ENCODE assay signal across 13 cellular contexts in genomic region chr10:35041502-35041879, GRCh38. TPM values are rescaled to one million over a fixed set of nuclear protein-coding genes. Genes with fewer than 3 reads are reported as not detected.
DNase-seq lines count a peak whose midpoint lies in the region; ATAC-seq, FAIRE-seq and TF ChIP-seq lines count a peak whose summit lies in the region.
"Had no signal": no experiment of that assay in that cellular context is flagged by ENCODE, and none has a peak within 500 bp of the region (broad histone marks: within the 10 kb centered on the region; RNA-seq: fewer than 3 reads in every experiment).

No MANE protein-coding gene starts in this region.

- H3K9me3 ChIP-seq in A549 (no peaks in the 10 kb centered on the region), HEK293 (ENCODE audit: control insufficient read depth, insufficient read depth, low read depth, low read length) (no peaks in the 10 kb centered on the region), adrenal gland (replicated peaks in 1 of 3) (no peaks in the 10 kb centered on the region), keratinocyte (ENCODE audit: control insufficient read depth, low read depth, low read length) (no peaks in the 10 kb centered on the region), vagina (no peaks in the 10 kb centered on the region)
- H3K9me3 ChIP-seq: pancreas had no signal

- no peaks in the 10 kb centered on the region for H3K27me3 ChIP-seq in adrenal gland
- H3K27me3 ChIP-seq in keratinocyte (ENCODE audit: control insufficient read depth, extremely low read depth, insufficient read depth, low read length) = no peaks in the 10 kb centered on the region
- H3K27me3 ChIP-seq in vagina = no peaks in the 10 kb centered on the region
- H3K27me3 ChIP-seq: pancreas had no signal

- dilution Hi-C loops in keratinocyte (cut with MboI; ENCODE audit: extremely low pct_ligation_motif_present, low sequenced_read_pairs) = no loop called here

- H3K4me1 ChIP-seq in A549 = peaks cover 43% of the 10 kb centered on the region
- H3K4me1 ChIP-seq in HEK293 (ENCODE audit: control insufficient read depth, insufficient read depth, low read length) = no peaks in the 10 kb centered on the region
- peaks cover 0 to 6% of the 10 kb centered on the region in 2 donors for H3K4me1 ChIP-seq in adrenal gland (replicated peaks in 1 of 2)
- peaks cover 15% of the 10 kb centered on the region for H3K4me1 ChIP-seq in keratinocyte (ENCODE audit: control insufficient read depth, extremely low read depth, insufficient read depth, low read length)
- no peaks in the 10 kb centered on the region for H3K4me1 ChIP-seq in vagina

- no peak overlapping the region for H2AFZ ChIP-seq in keratinocyte (ENCODE audit: control insufficient read depth, low read length)

- H3K27ac ChIP-seq in A549 (peak overlapping the region in 1 of 2 experiments; percentile 72; a peak in 3 of 6 replicates), HEK293 (ENCODE audit: extremely low read depth, low read depth, low read length) (no peak overlapping the region), adrenal gland (peak overlapping the region in 3 of 5 donors; percentile 4 to 50 (median 18)), keratinocyte (ENCODE audit: control insufficient read depth, insufficient read depth, low read length) (no peak overlapping the region), vagina (no peak overlapping the region)
- H3K27ac ChIP-seq: pancreas had no signal

- no peaks in the 10 kb centered on the region for H4K20me1 ChIP-seq in keratinocyte (ENCODE audit: control insufficient read depth, extremely low read depth, insufficient read depth, low read length)

- CTCF ChIA-PET in A549 (lab: Yijun Ruan, JAX) = interaction anchor here (3.1 kb wide), 1 partner anchor 14 kb away, joined by 23 read pairs; no protein-coding TSS in a partner anchor
- CTCF ChIA-PET in HEK293 (lab: Yijun Ruan, JAX) = interaction anchor here (0.7 to 1.1 kb wide), 2 partner anchors 15 to 367 kb away, joined by 3 read pairs; no protein-coding TSS in a partner anchor

- H3K4me2 ChIP-seq in A549 (peak overlapping the region; percentile 4; the same call in 1 of the 3 replicates), keratinocyte (ENCODE audit: control insufficient read depth, extremely low read depth, insufficient read depth, low read depth, low read length) (no peak overlapping the region)

- TF ChIP-seq EP300 in A549 (IDR thresholded peaks at IDR 0.05) = no peak

- ATAC-seq in A549 = peak in 1 of 2 experiments; percentile 33; a peak in 2 of 6 replicates
- ATAC-seq: activated T-cell treated with anti-CD3 and anti-CD28 coated beads, Interleukin-2, amount 50 U/mL, for 72 hours; pancreas had no signal

- H3K79me2 ChIP-seq in keratinocyte (ENCODE audit: control insufficient read depth, insufficient read depth, low read length) = no peaks in the 10 kb centered on the region

- no peak overlapping the region for H3K4me3 ChIP-seq in A549
- no peak overlapping the region for H3K4me3 ChIP-seq in HEK293 (ENCODE audit: low read depth, low read length)
- no peak overlapping the region for H3K4me3 ChIP-seq in adrenal gland
- H3K4me3 ChIP-seq in keratinocyte (ENCODE audit: control insufficient read depth in 2 of 3, extremely low read depth in 1 of 3, insufficient read depth in 2 of 3, low read depth in 1 of 3, low read length in 3 of 3) = no peak overlapping the region
- no peak overlapping the region for H3K4me3 ChIP-seq in vagina
- H3K4me3 ChIP-seq: pancreas had no signal

- TF ChIP-seq POLR2A in A549 (IDR thresholded peaks at IDR 0.05; ENCODE audit: low read length) (no peak), adrenal gland (IDR thresholded peaks at IDR 0.05) (no peak), vagina (IDR thresholded peaks at IDR 0.05) (no peak)

- H3K9ac ChIP-seq in keratinocyte (ENCODE audit: control insufficient read depth, extremely low read depth, insufficient read depth, low read length) = no peak overlapping the region

- H3K9me1 ChIP-seq in keratinocyte (ENCODE audit: control insufficient read depth, extremely low read depth, insufficient read depth, low read length) = no peaks in the 10 kb centered on the region

- no peak for FAIRE-seq in A549 (lab: Jason Lieb, UNC)
- FAIRE-seq in keratinocyte (lab: Jason Lieb, UNC) = peak; percentile 9
- FAIRE-seq: pancreas had no signal

- POLR2A ChIA-PET in A549 (lab: Yijun Ruan, JAX) = no interaction called here
- POLR2A ChIA-PET in HEK293 (lab: Yijun Ruan, JAX) = no interaction called here

- TF ChIP-seq CTCF in A549 (IDR thresholded peaks at IDR 0.05) (no peak), HEK293 (tag by site-specific recombination; IDR thresholded peaks at IDR 0.05) (no peak), adrenal gland (IDR thresholded peaks at IDR 0.05) (no peak), keratinocyte (optimal IDR thresholded peaks at IDR 0.05 in 1 of 3, IDR thresholded peaks at IDR 0.05 in 1 of 3, conservative IDR thresholded peaks at IDR 0.05 in 1 of 3; ENCODE audit: extremely low read depth in 1 of 3, insufficient read depth in 2 of 3, low read length in 3 of 3) (no peak), vagina (IDR thresholded peaks at IDR 0.05) (no peak)

- TF ChIP-seq RAD21 in A549 (conservative IDR thresholded peaks at IDR 0.05 in 1 of 2, IDR thresholded peaks at IDR 0.05 in 1 of 2) = no peak

- H3K36me3 ChIP-seq in HEK293 (ENCODE audit: control insufficient read depth in 2 of 2, insufficient read depth in 1 of 2, low read length in 2 of 2) (peaks cover 22 to 39% of the 10 kb centered on the region in 2 experiments), adrenal gland (replicated peaks in 1 of 2) (peaks cover 0 to 21% of the 10 kb centered on the region in 2 donors), keratinocyte (ENCODE audit: control insufficient read depth in 2 of 2, extremely low read depth in 1 of 2, insufficient read depth in 2 of 2, low read length in 2 of 2) (peaks cover 4 to 9% of the 10 kb centered on the region in 2 experiments), vagina (peaks cover 0 to 14% of the 10 kb centered on the region in 2 donors)

- DNase-seq in A549 (ENCODE audit: low read depth in 1 of 2, low spot score in 1 of 2) (no peak), adrenal gland (peak in 4 of 7 donors; percentile 8 to 29 (median 22)), keratinocyte (ENCODE audit: low read depth, low spot score) (no peak), NCI-H1092 (lab: John Stamatoyannopoulos, UW) (no peak), vagina (ENCODE audit: extremely low spot score in 2 of 2) (no peak), HPDE6-E6E7 (ENCODE audit: extremely low spot score) (no peak), HuH-7 (ENCODE audit: low spot score) (no peak)
- DNase-seq: activated T-cell treated with anti-CD3 and anti-CD28 coated beads, Interleukin-2, amount 50 U/mL, for 72 hours; amygdala; DMS 273 treated with DMSO at 0.1 percent for 48 hours; NCI-H510A; pancreas had no signal

- 83% methylated on average over 9 of the region's 9 CpGs for WGBS in A549 (ENCODE audit: missing lambda C conversion rate)
- WGBS in adrenal gland, 4 donors = 69 to 73% (median 73%) methylated on average over 9 of the region's 9 CpGs

- intact Hi-C loops in adrenal gland (cut with DNase I) = no loop called here
- intact Hi-C loops in vagina (cut with DNase I) = no loop called here

TF ChIP-seq in A549, 52 proteins besides CTCF, POLR2A, EP300 and RAD21:
- peak; percentile 28 to 64; a peak in 3 of 4 replicates for TF ChIP-seq CEBPB (IDR thresholded peaks at IDR 0.05)
- no peak for TF ChIP-seq RNF2 (IDR thresholded peaks at IDR 0.05; ENCODE audit: borderline replicate concordance, low read depth)

TF ChIP-seq in HEK293, 187 proteins besides CTCF, POLR2A, EP300 and RAD21 (continues in another document):
- TF ChIP-seq ZFHX2 (tag by site-specific recombination; conservative IDR thresholded peaks at IDR 0.05) (no peak), ZNF274 (IDR thresholded peaks at IDR 0.05; ENCODE audit: low read length) (no peak), ZNF274 (tag by site-specific recombination; IDR thresholded peaks at IDR 0.05; ENCODE audit: borderline replicate concordance) (no peak), ZNF596 (tag by site-specific recombination; IDR thresholded peaks at IDR 0.05) (no peak), ZNF175 (tag by site-specific recombination; IDR thresholded peaks at IDR 0.05) (no peak), ZNF121 (tag by site-specific recombination; IDR thresholded peaks at IDR 0.05) (peak; percentile 75), ZNF202 (tag by site-specific recombination; IDR thresholded peaks at IDR 0.05; ENCODE audit: borderline replicate concordance) (no peak), ZNF324 (tag by site-specific recombination; IDR thresholded peaks at IDR 0.05) (no peak), ZBTB17 (tag by site-specific recombination; IDR thresholded peaks at IDR 0.05) (no peak), KLF10 (tag by site-specific recombination; IDR thresholded peaks at IDR 0.05) (no peak), ZNF302 (tag by site-specific recombination; IDR thresholded peaks at IDR 0.05; ENCODE audit: low read depth) (no peak), ZNF76 (tag by site-specific recombination; IDR thresholded peaks at IDR 0.05; ENCODE audit: borderline replicate concordance, low read depth) (no peak), ZNF16 (tag by site-specific recombination; IDR thresholded peaks at IDR 0.05; ENCODE audit: low read depth) (no peak), SP7 (tag by site-specific recombination; IDR thresholded peaks at IDR 0.05) (0 out of 2 replicates have a peak, but pooled peaks have one; percentile 1), ZNF558 (tag by site-specific recombination; IDR thresholded peaks at IDR 0.05) (0 out of 2 replicates have a peak, but pooled peaks have one; percentile 3), ZNF629 (tag by site-specific recombination; IDR thresholded peaks at IDR 0.05) (0 out of 2 replicates have a peak, but pooled peaks have one; percentile 9)

RNA-seq across cellular contexts. Expression of gene CUL2, which starts 48.6 kb away (rescaled TPM):
- polyA plus RNA-seq in A549 (2011; rRNA removed) (26.6 and 35.1 TPM in 2 replicates), A549 (2017; fragmentation: RNase III; extraction: RNeasy Plus Mini Kit Qiagen cat#74134 plus additional on column Dnase treatment) (26.8 to 28.8 TPM (median 27.8 TPM) in 3 replicates), adrenal gland (10 to 100 TPM in 1 of 3 donors, 1 to 10 TPM in 2; 6.2 to 52.2 (median 7.3) TPM), keratinocyte (19.9 to 39.7 TPM (median 20.7 TPM) in 3 replicates)
- 7.7 and 8.2 TPM in 2 replicates for polyA plus RNA-seq in A549 (2012; cell fraction: cytosol; rRNA removed)
- polyA plus RNA-seq in A549 (2012; cell fraction: nucleus; rRNA removed) = 5.8 and 7.7 TPM in 2 replicates
- 11.9 and 13.0 TPM in 2 replicates for polyA minus RNA-seq in A549 (2011; rRNA and poly(A)+ RNA removed)
- total RNA-seq in adrenal gland (10 to 100 TPM; 11.8 to 36.7 (median 26.1) TPM), vagina (18.7 TPM)
- 29.9 TPM for polyA plus RNA-seq in keratinocyte (2011; ENCODE audit: low read depth)
- polyA plus RNA-seq in keratinocyte (2011; cell fraction: cytosol; rRNA removed) = 12.7 and 25.9 TPM in 2 replicates
- 21.3 and 27.4 TPM in 2 replicates for polyA plus RNA-seq in keratinocyte (2011; cell fraction: nucleus; rRNA removed)
- polyA plus RNA-seq in keratinocyte (2012; ENCODE audit: low replicate concordance) = 18.2 and 27.7 TPM in 2 replicates
- 6.5 to 35.3 TPM (median 10.7 TPM) in 3 replicates for polyA minus RNA-seq in keratinocyte
- polyA minus RNA-seq in keratinocyte (2011; cell fraction: cytosol; rRNA and poly(A)+ RNA removed) = 14.0 TPM
- 15.8 and 35.7 TPM in 2 replicates for polyA minus RNA-seq in keratinocyte (2011; cell fraction: nucleus; rRNA and poly(A)+ RNA removed)

Comparison
In these comparisons a context has a peak if more than half of its experiments do, and no peak if none do; other contexts are left out.
1. DNase-seq: peak in adrenal gland (4 of 7); none in A549 (0 of 2), keratinocyte (single experiment), NCI-H1092 (single experiment), vagina (0 of 2), HPDE6-E6E7 (single experiment) and HuH-7 (single experiment).
2. H3K27ac ChIP-seq: peak in adrenal gland (3 of 5); none in HEK293 (single experiment), keratinocyte (single experiment) and vagina (single experiment).